Comparison of ENCODE assay signal across 8 cellular contexts in genomic region chr9:4762889-4763521, GRCh38. TPM values are rescaled to one million over a fixed set of nuclear protein-coding genes. Genes with fewer than 3 reads are reported as not detected.
DNase-seq lines count a peak whose midpoint lies in the region; ATAC-seq and TF ChIP-seq lines count a peak whose summit lies in the region.

No MANE protein-coding gene starts in this region.

- peak overlapping the region; percentile 50 for H3K4me3 ChIP-seq in GM06990 (replicated peaks; ENCODE audit: low read depth, low read length)
- H3K4me3 ChIP-seq in SK-N-MC, result peak overlapping the region; percentile 40; the same call in 1 of the 2 replicates
- no peak overlapping the region for H3K4me3 ChIP-seq in fibroblast of mammary gland (ENCODE audit: control insufficient read depth, low read depth, low read length)

- TF ChIP-seq CTCF in GM06990 (IDR thresholded peaks at IDR 0.05; ENCODE audit: insufficient read depth, low read length, poor library complexity, severe bottlenecking) (no peak), fibroblast of mammary gland (conservative IDR thresholded peaks at IDR 0.05; ENCODE audit: control insufficient read depth, insufficient read depth, low read depth, low read length) (no peak), neural crest cell (conservative IDR thresholded peaks at IDR 0.05) (peak; percentile 15)

- H3K9me3 ChIP-seq in SK-N-MC (ENCODE audit: low read depth, low read length), result no peaks in the 10 kb centered on the region

- no peaks in the 10 kb centered on the region for H3K36me3 Mint-ChIP-seq in neural crest cell (ENCODE audit: low read depth)

- H3K27me3 Mint-ChIP-seq in neural crest cell (ENCODE audit: low read depth), result peaks cover 3% of the 10 kb centered on the region

- H3K4me3 Mint-ChIP-seq in neural crest cell, result no peak overlapping the region

- H3K27me3 ChIP-seq in GM06990 (replicated peaks; ENCODE audit: control insufficient read depth, insufficient read depth, low read length), result no peaks in the 10 kb centered on the region

- no peak overlapping the region for H3K27ac ChIP-seq in SK-N-MC

- H3K36me3 ChIP-seq in GM06990 (ENCODE audit: control insufficient read depth, insufficient read depth, low read length), result no peaks in the 10 kb centered on the region
- H3K36me3 ChIP-seq in SK-N-MC (ENCODE audit: insufficient read depth, low read length), result no peaks in the 10 kb centered on the region

- no peaks in the 10 kb centered on the region for H3K9me3 Mint-ChIP-seq in neural crest cell

- peak; percentile 38 for DNase-seq in GM06990 (ENCODE audit: extremely low read depth, insufficient read length)
- no peak for DNase-seq in SK-N-MC (ENCODE audit: low read depth, low spot score)
- peak; percentile 64 for DNase-seq in fibroblast of mammary gland (ENCODE audit: low read depth)
- peak; percentile 8 for DNase-seq in neural crest cell (ENCODE audit: low read depth, low spot score)
- no peak for DNase-seq in NCI-H524 treated with DMSO at 0.1 percent for 48 hours (lab: John Stamatoyannopoulos, UW)
- no peak for DNase-seq in superior temporal gyrus (ENCODE audit: extremely low spot score)

- H3K4me1 Mint-ChIP-seq in neural crest cell, result peaks cover 19% of the 10 kb centered on the region

- no peak overlapping the region for H3K27ac Mint-ChIP-seq in neural crest cell (ENCODE audit: unreplicated experiment)

- no peak overlapping the region for H3K9ac ChIP-seq in SK-N-MC (ENCODE audit: insufficient read length)

- ATAC-seq in HG02610 (IDR thresholded peaks at IDR 0.05; ENCODE audit: unreplicated experiment), result peak; percentile 16
- ATAC-seq in GM19324 (IDR thresholded peaks at IDR 0.05; ENCODE audit: low FRiP score, unreplicated experiment), result no peak

RNA-seq across cellular contexts. Expression of gene AK3, which starts 22.0 kb away (rescaled TPM):
- total RNA-seq in neural crest cell, result 59.0 and 67.4 TPM in 2 replicates

RNA-seq across cellular contexts. Expression of gene RCL1, which starts 29.7 kb away (rescaled TPM):
- 12.7 TPM in 2 replicates for total RNA-seq in neural crest cell

Comparison
In these comparisons a context has a peak if more than half of its experiments do, and no peak if none do; other contexts are left out.
1. DNase-seq: peak in GM06990 (single experiment), fibroblast of mammary gland (single experiment) and neural crest cell (single experiment); none in SK-N-MC (single experiment), NCI-H524 treated with DMSO at 0.1 percent for 48 hours (single experiment) and superior temporal gyrus (single experiment).